In the genomic region with DNA sequence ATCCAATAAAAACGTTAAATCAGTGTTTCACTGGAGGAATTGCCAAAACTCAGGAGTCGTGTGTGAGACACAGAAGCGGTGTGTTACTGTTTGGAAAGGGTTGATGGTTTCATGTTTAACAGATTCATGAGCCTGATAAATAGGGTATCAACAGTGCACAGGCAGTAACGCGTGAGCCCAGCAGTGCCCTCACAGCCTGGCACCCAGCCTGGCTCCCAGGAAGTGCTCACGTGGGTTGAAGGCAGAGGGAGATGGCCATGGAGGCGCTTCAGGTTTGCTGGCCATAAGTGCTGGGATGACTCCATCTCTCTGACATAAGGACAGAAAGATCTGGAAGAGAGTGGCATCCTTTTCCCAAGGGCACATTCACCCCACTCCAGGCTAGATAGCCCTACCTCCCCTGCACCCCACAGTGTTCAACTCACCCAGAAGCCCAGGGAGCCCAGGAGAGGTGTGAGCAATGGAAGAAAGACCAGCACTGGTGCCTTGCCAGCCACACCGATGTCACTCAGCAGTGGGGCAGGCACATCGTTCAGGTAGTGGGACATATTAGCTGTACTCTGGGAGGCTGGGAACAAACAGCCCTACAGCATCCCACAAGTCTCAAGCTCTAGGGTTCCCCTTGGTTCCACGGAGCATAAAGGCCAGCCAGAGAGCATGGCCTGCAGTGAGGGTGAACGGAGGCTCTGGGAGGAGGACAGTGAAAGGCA, we compare ENCODE assay signal across 25 cellular contexts.
"Had no signal": no experiment of that assay in that cellular context is flagged by ENCODE, and none has a peak within 500 bp of the region (broad histone marks: within the 10 kb centered on the region; RNA-seq: fewer than 3 reads in every experiment).

No MANE protein-coding gene starts in this region.

- H3K4me1 ChIP-seq: parathyroid adenoma, uterus had no signal

- H3K36me3 Mint-ChIP-seq: activated CD4-positive, alpha-beta memory T cell treated with anti-CD3 and anti-CD28 coated beads for 36 hours; activated naive CD4-positive, alpha-beta T cell treated with anti-CD3 and anti-CD28 coated beads, Interleukin-2, amount 10 ng/mL, durations not matched to agents 7 days and 5 days; brain; stimulated activated effector memory CD8-positive, alpha-beta T cell treated with anti-CD3 and anti-CD28 coated beads, Interleukin-12 subunit alpha, Interleukin-12 subunit beta, amount 100 ng/mL, for 72 hours had no signal

- H3K27me3 ChIP-seq: neutrophil, uterus had no signal

- H3K27me3 Mint-ChIP-seq: activated CD4-positive, alpha-beta memory T cell treated with anti-CD3 and anti-CD28 coated beads for 36 hours had no signal

- H3K4me1 Mint-ChIP-seq: activated naive CD4-positive, alpha-beta T cell treated with anti-CD3 and anti-CD28 coated beads, Interleukin-2, amount 10 ng/mL, durations not matched to agents 7 days and 5 days; stimulated activated effector memory CD8-positive, alpha-beta T cell treated with anti-CD3 and anti-CD28 coated beads, Interleukin-12 subunit alpha, Interleukin-12 subunit beta, amount 100 ng/mL, for 72 hours had no signal

- H3K4me3 Mint-ChIP-seq: activated CD4-positive, alpha-beta memory T cell treated with anti-CD3 and anti-CD28 coated beads for 36 hours; activated naive CD4-positive, alpha-beta T cell treated with anti-CD3 and anti-CD28 coated beads, Interleukin-2, amount 10 ng/mL, durations not matched to agents 7 days and 5 days; activated T-cell treated with anti-CD3 and anti-CD28 coated beads, Interleukin-2, amount 50 U/mL, for 72 hours; brain; dendritic cell treated with granulocyte-macrophage colony-stimulating factor and Interleukin-4, amounts not matched to agents 40 ng/mL and 50 ng/mL, for 4 days; stimulated activated effector memory CD8-positive, alpha-beta T cell treated with anti-CD3 and anti-CD28 coated beads, Interleukin-12 subunit alpha, Interleukin-12 subunit beta, amount 100 ng/mL, for 72 hours had no signal

- H3K27ac ChIP-seq: lower lobe of right lung, neutrophil, parathyroid adenoma, uterus had no signal

- H3K9me3 Mint-ChIP-seq: activated CD4-positive, alpha-beta memory T cell treated with anti-CD3 and anti-CD28 coated beads for 36 hours; activated naive CD4-positive, alpha-beta T cell treated with anti-CD3 and anti-CD28 coated beads, Interleukin-2, amount 10 ng/mL, durations not matched to agents 7 days and 5 days; activated T-cell treated with anti-CD3 and anti-CD28 coated beads, Interleukin-2, amount 50 U/mL, for 72 hours; dendritic cell treated with granulocyte-macrophage colony-stimulating factor and Interleukin-4, amounts not matched to agents 40 ng/mL and 50 ng/mL, for 4 days; stimulated activated effector memory CD8-positive, alpha-beta T cell treated with anti-CD3 and anti-CD28 coated beads, Interleukin-12 subunit alpha, Interleukin-12 subunit beta, amount 100 ng/mL, for 72 hours had no signal

- H3K9me3 ChIP-seq: lower lobe of right lung, mucosa of descending colon, neutrophil, uterus had no signal

- DNase-seq: activated CD4-positive, alpha-beta memory T cell treated with anti-CD3 and anti-CD28 coated beads for 36 hours; activated CD4-positive, alpha-beta T cell treated with anti-CD3 and anti-CD28 coated beads for 4 hours; activated CD4-positive, CD25-positive, alpha-beta regulatory T cell; activated effector memory CD4-positive, alpha-beta T cell treated with Interleukin-2 at 50 U/mL for 16 hours; activated naive CD4-positive, alpha-beta T cell treated with anti-CD3 and anti-CD28 coated beads, Interleukin-2, amount 10 ng/mL, durations not matched to agents 7 days and 5 days; activated T-cell treated with anti-CD3 and anti-CD28 coated beads, Interleukin-2, amount 50 U/mL, for 72 hours; anterior cingulate cortex; effector CD4-positive, alpha-beta T cell; lower lobe of right lung; mesendoderm; mucosa of descending colon; small intestine; stimulated activated CD4-positive, alpha-beta T cell treated with anti-CD3 and anti-CD28 coated beads, Interleukin-2, amount 100 ng/mL, for 24 hours; T1000; trophoblast cell; uterus had no signal

- H3K36me3 ChIP-seq: lower lobe of right lung, uterus had no signal

- FAIRE-seq: endometrium, kidney, small intestine had no signal

- H3K4me3 ChIP-seq: lower lobe of right lung, mucosa of descending colon, uterus had no signal

- ATAC-seq: activated T-cell treated with anti-CD3 and anti-CD28 coated beads, Interleukin-2, amount 50 U/mL, for 72 hours; left lobe of liver; mucosa of descending colon; sciatic nerve; stimulated activated effector memory CD8-positive, alpha-beta T cell treated with anti-CD3 and anti-CD28 coated beads, Interleukin-12 subunit alpha, Interleukin-12 subunit beta, amount 100 ng/mL, for 72 hours had no signal
